Comparison of ENCODE assay signal across 10 cellular contexts in genomic region chr19:8866344-8866743, GRCh38. TPM values are rescaled to one million over a fixed set of nuclear protein-coding genes. Genes with fewer than 3 reads are reported as not detected.
"Had no signal": no experiment of that assay in that cellular context is flagged by ENCODE, and none has a peak within 500 bp of the region (broad histone marks: within the 10 kb centered on the region; RNA-seq: fewer than 3 reads in every experiment).

No MANE protein-coding gene starts in this region.

- H3K4me2 ChIP-seq: KMS-11 had no signal

- H3K9ac ChIP-seq: KMS-11 had no signal

- ATAC-seq: HepG2 had no signal

- H3K27ac ChIP-seq: HL-60, KMS-11 had no signal

- FAIRE-seq: HepG2, HTR-8/SVneo had no signal

- DNase-seq: IMR-90, KBM-7, KG1 had no signal

RNA-seq across cellular contexts. Expression of gene MBD3L1, which starts 34.2 kb away (rescaled TPM):
- total RNA-seq: HepG2, HT-29, HT1080, IMR-90 had no signal
- polyA plus RNA-seq: HepG2, IgD-negative memory B cell, IMR-90 had no signal
